In the genomic region with DNA sequence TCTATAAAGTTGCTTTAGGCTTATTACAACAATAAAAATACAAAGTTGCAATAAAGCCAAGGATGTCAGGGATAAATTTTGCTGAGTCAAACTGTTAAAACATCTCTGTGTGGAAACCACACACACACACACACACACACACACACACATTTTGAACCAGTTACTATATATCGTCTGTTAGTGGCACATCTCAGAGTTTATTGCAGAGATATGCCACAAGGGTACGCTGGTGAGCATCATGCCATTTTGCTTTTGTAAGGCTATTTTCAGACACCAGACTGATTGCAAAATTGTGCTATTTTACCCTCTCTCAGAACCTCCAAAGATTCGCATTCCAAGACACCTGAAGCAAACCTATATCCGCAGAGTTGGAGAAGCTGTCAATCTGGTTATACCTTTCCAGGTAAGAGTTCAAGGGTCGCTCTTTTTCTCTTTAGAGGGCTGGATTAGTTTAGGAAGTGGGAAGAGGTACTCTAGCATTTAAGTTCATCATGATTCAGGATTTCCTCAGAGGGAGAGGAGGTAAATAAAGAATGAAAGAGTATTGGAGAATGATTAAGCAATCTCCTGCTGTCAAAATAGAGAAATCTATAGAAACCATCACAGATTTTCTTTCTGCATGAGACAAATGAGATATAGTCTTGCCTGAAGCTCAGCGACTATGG, we compare ENCODE assay signal across 9 cellular contexts. TPM values are rescaled to one million over a fixed set of nuclear protein-coding genes. Genes with fewer than 3 reads are reported as not detected.
DNase-seq lines count a peak whose midpoint lies in the region; ATAC-seq, FAIRE-seq and TF ChIP-seq lines count a peak whose summit lies in the region.
"Had no signal": no experiment of that assay in that cellular context is flagged by ENCODE, and none has a peak within 500 bp of the region (broad histone marks: within the 10 kb centered on the region; RNA-seq: fewer than 3 reads in every experiment).

No MANE protein-coding gene starts in this region.

- no peak overlapping the region for H2BK5ac ChIP-seq in H1 (ENCODE audit: low read depth, low read length)

- no peak for TF ChIP-seq POLR2A in H1 (IDR thresholded peaks at IDR 0.05; ENCODE audit: control extremely low read depth in 1 of 2, low read depth in 2 of 2, low read length in 2 of 2)

- POLR2A ChIA-PET in H1 (lab: Charles Lee; ENCODE audit: partially characterized antibody): no interaction called here

- H3K36me3 Mint-ChIP-seq in naive B cell: no peaks in the 10 kb centered on the region

- peaks cover 17 to 30% (median 19%) of the 10 kb centered on the region in 3 donors for H3K4me1 Mint-ChIP-seq in naive B cell

- no peak overlapping the region; the same call in 1 of the 2 replicates for H3K18ac ChIP-seq in H1 (ENCODE audit: extremely low read depth, low read length)

- ATAC-seq in HG03175 (IDR thresholded peaks at IDR 0.05; ENCODE audit: unreplicated experiment) (peak; percentile 41), naive B cell (ENCODE audit: low read depth in 2 of 2) (peak; percentile 34 to 38), GM18519 (IDR thresholded peaks at IDR 0.05; ENCODE audit: low FRiP score, unreplicated experiment) (no peak)

- no peak overlapping the region for H4K5ac ChIP-seq in H1 (ENCODE audit: insufficient read length, low read depth, low read length)

- no peak overlapping the region for H2AK5ac ChIP-seq in H1 (ENCODE audit: low read depth, low read length)

- H3K4me1 ChIP-seq in H1 (replicated peaks in 1 of 4; ENCODE audit: control insufficient read depth in 3 of 4, insufficient read depth in 4 of 4, low read length in 3 of 4): peaks cover 0 to 3% (median 0%) of the 10 kb centered on the region in 4 experiments; a peak in 1 of 7 replicates
- H3K4me1 ChIP-seq: SJSA1 had no signal

- no peak overlapping the region for H3K9ac ChIP-seq in H1 (replicated peaks in 1 of 4; ENCODE audit: extremely low read depth in 1 of 4, low read depth in 3 of 4, low read length in 3 of 4)

- peak; percentile 57 to 61 for TF ChIP-seq RAD21 in H1 (IDR thresholded peaks at IDR 0.05 in 1 of 2, conservative IDR thresholded peaks at IDR 0.05 in 1 of 2; ENCODE audit: low read depth in 2 of 2, low read length in 2 of 2)

- H2BK20ac ChIP-seq in H1 (ENCODE audit: low read length): no peak overlapping the region

- no peak overlapping the region for H2BK12ac ChIP-seq in H1 (ENCODE audit: low read depth, low read length)

- H3K79me1 ChIP-seq in H1 (ENCODE audit: low read depth, low read length): no peaks in the 10 kb centered on the region

- H3K4me3 ChIP-seq in H1 (ENCODE audit: extremely low read depth in 1 of 4, insufficient read depth in 2 of 4, low read depth in 3 of 4, low read length in 4 of 4): no peak overlapping the region
- H3K4me3 ChIP-seq: SJSA1 had no signal

- H3K4me3 Mint-ChIP-seq in naive B cell: peak overlapping the region in 4 of 8 donors; percentile 0 to 55 (median 10)

- no peaks in the 10 kb centered on the region for H3K27me3 ChIP-seq in H1 (replicated peaks in 1 of 4; ENCODE audit: control insufficient read depth in 3 of 4, extremely low read depth in 1 of 4, insufficient read depth in 3 of 4, low read length in 3 of 4)

- 54% methylated on average over 6 of the region's 6 CpGs; no CpG with 5 or more reads in 1 of the 2 experiments for WGBS in H1 (ENCODE audit: extremely low coverage in 1 of 2, insufficient coverage in 1 of 2, insufficient read length in 1 of 2, insufficient replicate concordance in 2 of 2, low coverage in 1 of 2, low lambda C conversion rate in 2 of 2, missing lambda C conversion rate in 1 of 2), 2 experiments

- no peaks in the 10 kb centered on the region for H3K36me3 ChIP-seq in H1 (ENCODE audit: control insufficient read depth in 2 of 4, insufficient read depth in 4 of 4, low read length in 3 of 4)
- H3K36me3 ChIP-seq: SJSA1 had no signal

- H4K8ac ChIP-seq in H1 (ENCODE audit: extremely low read depth, insufficient read depth, low read length): no peak overlapping the region

- TF ChIP-seq EP300 in H1 (IDR thresholded peaks at IDR 0.05; ENCODE audit: borderline replicate concordance in 1 of 2, low read depth in 2 of 2, low read length in 2 of 2): no peak

- H3K9me3 ChIP-seq in H1 (ENCODE audit: insufficient read depth in 2 of 2, low read depth in 1 of 2, low read length in 1 of 2): no peaks in the 10 kb centered on the region
- H3K9me3 ChIP-seq: SJSA1 had no signal

- FAIRE-seq in H1 (lab: Jason Lieb, UNC): peak; percentile 62

- no peak overlapping the region for H3K56ac ChIP-seq in H1 (replicated peaks; ENCODE audit: insufficient read length, low read depth, low read length)

- no peak overlapping the region for H3K23ac ChIP-seq in H1 (ENCODE audit: insufficient read length)

- H3K4ac ChIP-seq in H1 (replicated peaks; ENCODE audit: insufficient read length, low read depth, low read length): no peak overlapping the region

- peaks cover 0 to 5% (median 0%) of the 10 kb centered on the region in 3 donors for H3K27me3 Mint-ChIP-seq in naive B cell

- H2BK15ac ChIP-seq in H1 (ENCODE audit: low read length): no peak overlapping the region

- H2AFZ ChIP-seq in H1 (ENCODE audit: low read length): peak overlapping the region; percentile 92

- peak in 2 of 3 experiments; percentile 43 to 75; a peak in 3 of 4 replicates for TF ChIP-seq CTCF in H1 (IDR thresholded peaks at IDR 0.05; ENCODE audit: control extremely low read depth in 1 of 3, insufficient read depth in 1 of 3, low read depth in 1 of 3, low read length in 3 of 3)

- H3K9me3 Mint-ChIP-seq in naive B cell: peaks cover 0 to 3% (median 0%) of the 10 kb centered on the region in 7 donors

- no peak overlapping the region for H3K4me2 ChIP-seq in H1 (ENCODE audit: insufficient read depth in 1 of 2, low read depth in 2 of 2, low read length in 2 of 2)

- no peak overlapping the region for H3K27ac ChIP-seq in H1 (ENCODE audit: low read depth, low read length)
- H3K27ac ChIP-seq: SJSA1 had no signal

- H3K79me2 ChIP-seq in H1 (ENCODE audit: control insufficient read depth in 1 of 2, insufficient read depth in 2 of 2, low read length in 2 of 2): no peaks in the 10 kb centered on the region

- no peaks in the 10 kb centered on the region for H4K20me1 ChIP-seq in H1 (replicated peaks in 1 of 2; ENCODE audit: control insufficient read depth in 1 of 2, insufficient read depth in 2 of 2, low read length in 2 of 2)

- no peak overlapping the region for H3K14ac ChIP-seq in H1 (ENCODE audit: insufficient read length)

- no peak overlapping the region for H2BK120ac ChIP-seq in H1 (replicated peaks; ENCODE audit: low read depth, low read length)

- H4K91ac ChIP-seq in H1 (replicated peaks; ENCODE audit: insufficient read length, low read length): no peak overlapping the region

- CTCF ChIA-PET in H1 (lab: Charles Lee; ENCODE audit: partially characterized antibody): interaction anchor here (0.6 to 4.2 kb wide), 13 partner anchors 9 to 326 kb away, joined by 3 to 32 read pairs (median 3); no protein-coding TSS in a partner anchor

- DNase-seq in CMK (ENCODE audit: low read depth) (peak; percentile 20), T-helper 1 cell (peak in 3 of 5 donors; percentile 8 to 73 (median 12)), H1 (ENCODE audit: low read depth in 1 of 2, low spot score in 2 of 2) (no peak), naive B cell (peak; percentile 44), T1000 (lab: John Stamatoyannopoulos, UW) (no peak), NCI-H2107 treated with DMSO at 0.1 percent for 48 hours (lab: John Stamatoyannopoulos, UW; ENCODE audit: unreplicated experiment) (no peak)

- no peaks in the 10 kb centered on the region; the same call in 1 of the 2 replicates for H3K23me2 ChIP-seq in H1 (ENCODE audit: low read depth, low read length)

- H3K27ac Mint-ChIP-seq in naive B cell: peak overlapping the region; percentile 29 to 78 (median 69)

TF ChIP-seq in H1, 55 proteins besides CTCF, POLR2A, EP300 and RAD21:
- no peak for TF ChIP-seq RNF2 (IDR thresholded peaks at IDR 0.05; ENCODE audit: borderline replicate concordance, low read depth, low read length, missing control alignments, poor library complexity, severe bottlenecking)
- no peak for TF ChIP-seq GABPA (IDR thresholded peaks at IDR 0.05; ENCODE audit: borderline replicate concordance, insufficient read depth, low read length)
- TF ChIP-seq CBX5 (IDR thresholded peaks at IDR 0.05; ENCODE audit: low read depth, low read length): no peak
- TF ChIP-seq EGR1 (IDR thresholded peaks at IDR 0.05; ENCODE audit: borderline replicate concordance, low read depth, low read length): no peak
- TF ChIP-seq YY1 (IDR thresholded peaks at IDR 0.05; ENCODE audit: low read depth, low read length): 0 out of 2 replicates have a peak, but pooled peaks have one; percentile 29
- no peak for TF ChIP-seq ZNF274 (IDR thresholded peaks at IDR 0.05; ENCODE audit: borderline replicate concordance, extremely low read depth, low read length)
- peak; percentile 44; the same call in 1 of the 2 replicates for TF ChIP-seq CEBPB (IDR thresholded peaks at IDR 0.05; ENCODE audit: low read depth, low read length)

RNA-seq across cellular contexts. Expression of a gene that starts 27.3 kb away (rescaled TPM):
- 22.5 and 23.3 TPM in 2 replicates for total RNA-seq in H1 (2021; fragmentation: NEBNext Ultra II Directional; extraction: Animal tissue kit (Norgen Biotek cat#: 25700))
- polyA plus RNA-seq in H1 (2011; rRNA removed) (8.1 and 13.3 TPM in 2 replicates), naive B cell (ENCODE audit: low read depth in 6 of 6) (100 to 1,000 TPM in 3 of 6 donors, 10 to 100 TPM in 3; 88.3 to 185 (median 105) TPM)
- polyA plus RNA-seq in H1 (2011; cell fraction: cytosol; rRNA removed): 13.8 TPM
- 25.0 TPM for polyA plus RNA-seq in H1 (2011; cell fraction: nucleus; rRNA removed)
- 12.0 to 18.4 TPM (median 14.4 TPM) in 4 replicates for polyA plus RNA-seq in H1 (2012, experiment 1 of 2)
- 22.0 TPM for polyA plus RNA-seq in H1 (2012, experiment 2 of 2)
- polyA plus RNA-seq in H1 (2013, experiment 1 of 2): 20.1 TPM
- 20.8 TPM for polyA plus RNA-seq in H1 (2013, experiment 2 of 2)
- polyA minus RNA-seq in H1 (2011; rRNA and poly(A)+ RNA removed): 4.1 and 6.3 TPM in 2 replicates
- 13.0 TPM for polyA minus RNA-seq in H1 (2011; cell fraction: cytosol; rRNA and poly(A)+ RNA removed)
- polyA minus RNA-seq in H1 (2011; cell fraction: nucleus; rRNA and poly(A)+ RNA removed): 42.9 TPM

Comparison
In these comparisons a context has a peak if more than half of its experiments do, and no peak if none do; other contexts are left out.
1. DNase-seq: peak in CMK (single experiment), T-helper 1 cell (3 of 5) and naive B cell (single experiment); none in H1 (0 of 2), T1000 (single experiment) and NCI-H2107 treated with DMSO at 0.1 percent for 48 hours (single experiment).